In genomic region chr16:69595127-69596036, GRCh38 we compare ENCODE assay signal across 14 cellular contexts. TPM values are rescaled to one million over a fixed set of nuclear protein-coding genes. Genes with fewer than 3 reads are reported as not detected.
DNase-seq lines count a peak whose midpoint lies in the region; ATAC-seq, FAIRE-seq and TF ChIP-seq lines count a peak whose summit lies in the region.
"Had no signal": no experiment of that assay in that cellular context is flagged by ENCODE, and none has a peak within 500 bp of the region (broad histone marks: within the 10 kb centered on the region; RNA-seq: fewer than 3 reads in every experiment).

No MANE protein-coding gene starts in this region.

- no peak overlapping the region for H3K4me3 ChIP-seq in HEK293 (ENCODE audit: low read depth, low read length)
- H3K4me3 ChIP-seq: BLaER1, left lung had no signal

- in situ Hi-C loops in ACHN (cut with HindIII; ENCODE audit: low pct_ligation_motif_present, low pct_unique_long_range_greater_than_20kb, low sequenced_read_pairs), result no loop called here

- no peaks in the 10 kb centered on the region; a peak in 2 of 3 replicates for H3K36me3 ChIP-seq in HEK293 (ENCODE audit: control insufficient read depth in 2 of 2, insufficient read depth in 1 of 2, low read length in 2 of 2)
- H3K36me3 ChIP-seq: left lung, neutrophil had no signal

- ATAC-seq in GM21381 (IDR thresholded peaks at IDR 0.05; ENCODE audit: unreplicated experiment), result no peak
- ATAC-seq: left lung had no signal

- H3K4me1 ChIP-seq in HEK293 (ENCODE audit: control insufficient read depth, insufficient read depth, low read length), result 0 out of 2 replicates have a peak, but pooled peaks cover 3% of the 10 kb centered on the region
- H3K4me1 ChIP-seq: BLaER1 had no signal

- DNase-seq in ACHN, result peak; percentile 52
- peak; percentile 79 for DNase-seq in amniotic epithelial cell (ENCODE audit: low read depth)
- peak; percentile 17 for DNase-seq in glomerular visceral epithelial cell (ENCODE audit: extremely low spot score)
- DNase-seq in frontal cortex (ENCODE audit: low spot score in 2 of 2), result no peak
- no peak for DNase-seq in D341Med (ENCODE audit: low spot score)
- DNase-seq in activated naive CD4-positive, alpha-beta T cell treated with Interleukin-2 at 50 U/mL for 16 hours, result no peak
- DNase-seq: KG1, left lung, NCI-H2029 treated with DMSO at 0.1 percent for 48 hours, T-helper 9 cell had no signal

- no peak for TF ChIP-seq CTCF in HEK293 (tag by site-specific recombination; IDR thresholded peaks at IDR 0.05)

- no peaks in the 10 kb centered on the region for H3K9me3 ChIP-seq in HEK293 (ENCODE audit: control insufficient read depth, insufficient read depth, low read depth, low read length)
- H3K9me3 ChIP-seq: BLaER1, left lung, neutrophil had no signal

- CTCF ChIA-PET in HEK293 (lab: Yijun Ruan, JAX), result interaction anchor here (0.6 kb wide), 1 partner anchor 62 kb away, joined by 4 read pairs; no protein-coding TSS in a partner anchor

- no peak for FAIRE-seq in frontal cortex (lab: Jason Lieb, UNC)

- POLR2A ChIA-PET in HEK293 (lab: Yijun Ruan, JAX), result interaction anchor here (0.6 kb wide), 1 partner anchor 53 kb away, joined by 3 read pairs; no protein-coding TSS in a partner anchor

- H3K27ac ChIP-seq in HEK293 (ENCODE audit: extremely low read depth, low read depth, low read length), result no peak overlapping the region
- H3K27ac ChIP-seq: BLaER1, left lung, neutrophil had no signal

TF ChIP-seq in HEK293, 187 proteins besides CTCF, POLR2A, EP300 and RAD21:
- no peak for TF ChIP-seq ZBTB26 (tag by site-specific recombination; optimal IDR thresholded peaks at IDR 0.05)
- TF ChIP-seq REST (tag by site-specific recombination; IDR thresholded peaks at IDR 0.05), result no peak
- no peak for TF ChIP-seq BCL11A (tag by site-specific recombination; IDR thresholded peaks at IDR 0.05; ENCODE audit: low read depth)
- no peak for TF ChIP-seq REPIN1 (tag by site-specific recombination; IDR thresholded peaks at IDR 0.05; ENCODE audit: low read depth)
- no peak for TF ChIP-seq ZNF600 (tag by site-specific recombination; IDR thresholded peaks at IDR 0.05)
- TF ChIP-seq ZNF629 (tag by site-specific recombination; IDR thresholded peaks at IDR 0.05), result 0 out of 2 replicates have a peak, but pooled peaks have one; percentile 20
- no peak for TF ChIP-seq ZNF555 (tag by site-specific recombination; conservative IDR thresholded peaks at IDR 0.05)
- TF ChIP-seq ZNF391 (tag by site-specific recombination; IDR thresholded peaks at IDR 0.05; ENCODE audit: borderline replicate concordance, low read depth), result no peak
- peak; percentile 26; the same call in 1 of the 2 replicates for TF ChIP-seq ZBTB21 (tag by site-specific recombination; IDR thresholded peaks at IDR 0.05)
- no peak for TF ChIP-seq ZNF837 (tag by site-specific recombination; IDR thresholded peaks at IDR 0.05)
- TF ChIP-seq ZBTB20 (tag by site-specific recombination; IDR thresholded peaks at IDR 0.05), result no peak
- TF ChIP-seq KLF8 (tag by site-specific recombination; IDR thresholded peaks at IDR 0.05), result no peak
- TF ChIP-seq ZNF23 (tag by site-specific recombination; IDR thresholded peaks at IDR 0.05; ENCODE audit: borderline replicate concordance), result no peak
- TF ChIP-seq GFI1B (tag by site-specific recombination; IDR thresholded peaks at IDR 0.05), result no peak
- TF ChIP-seq ZNF24 (tag by site-specific recombination; IDR thresholded peaks at IDR 0.05), result no peak
- TF ChIP-seq ZNF510 (tag by site-specific recombination; IDR thresholded peaks at IDR 0.05; ENCODE audit: insufficient replicate concordance), result no peak
- no peak for TF ChIP-seq KLF1 (tag by site-specific recombination; IDR thresholded peaks at IDR 0.05)
- TF ChIP-seq ZNF561 (tag by site-specific recombination; IDR thresholded peaks at IDR 0.05; ENCODE audit: borderline replicate concordance), result no peak
- TF ChIP-seq ZFP41 (tag by site-specific recombination; IDR thresholded peaks at IDR 0.05; ENCODE audit: borderline replicate concordance), result no peak
- TF ChIP-seq ZNF157 (tag by site-specific recombination; IDR thresholded peaks at IDR 0.05), result no peak
- TF ChIP-seq MEIS1 (CRISPR knock-in tag; IDR thresholded peaks at IDR 0.05; ENCODE audit: borderline replicate concordance), result no peak
- TF ChIP-seq ZSCAN30 (tag by site-specific recombination; IDR thresholded peaks at IDR 0.05), result no peak
- TF ChIP-seq PRDM6 (tag by site-specific recombination; IDR thresholded peaks at IDR 0.05), result peak; percentile 28; the same call in 1 of the 2 replicates
- no peak for TF ChIP-seq ZBTB8A (tag by site-specific recombination; IDR thresholded peaks at IDR 0.05)
- no peak for TF ChIP-seq KLF17 (tag by site-specific recombination; IDR thresholded peaks at IDR 0.05)

RNA-seq across cellular contexts. Expression of gene NFAT5, which starts 29.6 kb away (rescaled TPM):
- 14.7 TPM for total RNA-seq in frontal cortex

Comparison
In these comparisons a context has a peak if more than half of its experiments do, and no peak if none do; other contexts are left out.
1. DNase-seq: peak in ACHN (single experiment), amniotic epithelial cell (single experiment) and glomerular visceral epithelial cell (single experiment); none in frontal cortex (0 of 2), D341Med (single experiment) and activated naive CD4-positive, alpha-beta T cell treated with Interleukin-2 at 50 U/mL for 16 hours (single experiment).